In the genomic region with DNA sequence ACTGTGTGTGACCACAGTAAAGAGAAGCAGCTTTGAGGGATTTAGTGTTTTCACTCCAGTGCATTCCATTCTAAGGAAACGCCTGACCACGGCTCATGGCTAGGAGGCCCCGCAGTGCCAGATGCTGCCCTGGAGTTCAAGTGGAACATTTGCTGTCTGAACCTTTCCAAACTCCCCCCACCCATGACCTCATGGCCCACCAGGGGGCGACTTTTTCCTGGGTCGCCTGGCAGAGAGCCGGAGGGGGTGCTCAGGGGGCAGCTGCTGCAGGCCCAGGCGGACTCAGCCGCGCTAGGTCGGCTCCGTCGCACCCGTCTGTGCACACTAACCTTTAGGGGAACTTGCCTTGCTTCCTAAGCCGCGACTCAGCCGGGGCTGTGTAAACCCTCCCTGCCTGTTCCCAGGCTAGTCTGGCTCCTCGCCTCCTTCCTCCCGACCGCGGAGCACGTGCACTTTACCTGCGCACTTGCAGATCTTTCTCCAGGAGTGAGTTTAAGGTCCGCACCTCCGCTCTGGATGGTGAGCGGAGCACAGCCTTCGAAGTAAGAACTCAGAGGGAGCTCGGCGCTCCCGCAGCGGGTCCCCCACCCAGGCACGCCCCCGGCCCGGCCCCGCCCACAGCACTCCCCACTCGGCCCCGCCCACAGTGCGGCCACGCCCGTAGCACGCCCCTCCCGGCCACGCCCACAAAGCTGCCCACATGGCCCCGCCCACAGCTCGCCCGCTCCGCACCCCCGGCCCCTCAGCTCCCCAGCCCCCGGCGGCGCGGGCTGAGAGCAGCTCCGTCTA, we compare ENCODE assay signal across 8 cellular contexts. TPM values are rescaled to one million over a fixed set of nuclear protein-coding genes. Genes with fewer than 3 reads are reported as not detected.
DNase-seq lines count a peak whose midpoint lies in the region; TF ChIP-seq lines count a peak whose summit lies in the region.

Gene OCA2 (minus strand): TSS at position 550 of the 789 bp plus-strand sequence. CDS start 17,441 bp downstream, outside the sequence.

- H3K36me3 ChIP-seq in ascending aorta: no peaks in the 10 kb centered on the region

- intact Hi-C loops in ascending aorta (cut with DNase I): no loop called here

- H3K9me3 ChIP-seq in ascending aorta (no peaks in the 10 kb centered on the region), iPS-18c (ENCODE audit: control insufficient read depth, insufficient read depth, low read length) (no peaks in the 10 kb centered on the region)

- no peaks in the 10 kb centered on the region for H3K27me3 ChIP-seq in ascending aorta

- DNase-seq in ACHN: peak; percentile 53
- DNase-seq in HUDEP-2 (lab: John Stamatoyannopoulos, UW; ENCODE audit: unreplicated experiment in 76 of 76): peak in 47 of 76 experiments; percentile 4 to 67 (median 36)
- peak; percentile 60 for DNase-seq in SKM-1 treated with dmso at 0.1 percent for 144 hours (lab: John Stamatoyannopoulos, UW; ENCODE audit: unreplicated experiment)
- DNase-seq in ascending aorta (ENCODE audit: low spot score in 2 of 2): peak in 1 of 2 donors; percentile 76
- DNase-seq in stimulated activated CD4-positive, alpha-beta T cell treated with anti-CD3 and anti-CD28 coated beads, Interleukin-2, amount 100 ng/mL, for 24 hours: peak; percentile 61 to 71
- no peak for DNase-seq in 8988T
- no peak for DNase-seq in DMS79 treated with DMSO at 0.1 percent for 48 hours (lab: John Stamatoyannopoulos, UW)

- H3K4me3 ChIP-seq in ascending aorta: peak within 1 kb of the TSS; percentile 53 to 57
- H3K4me3 ChIP-seq in iPS-18c (ENCODE audit: insufficient read depth, low read depth, low read length): peak within 1 kb of the TSS; percentile 48

- TF ChIP-seq CTCF in ascending aorta (IDR thresholded peaks at IDR 0.05): peak in 1 of 3 experiments; percentile 27

- peaks cover 9 to 34% of the 10 kb centered on the region in 2 donors for H3K4me1 ChIP-seq in ascending aorta

- peak within 1 kb of the TSS; percentile 63 to 96 for H3K27ac ChIP-seq in ascending aorta

- in situ Hi-C loops in ACHN (cut with HindIII; ENCODE audit: low pct_ligation_motif_present, low pct_unique_long_range_greater_than_20kb, low sequenced_read_pairs): no loop called here

RNA-seq across cellular contexts. Expression of gene OCA2, which starts in this region (rescaled TPM):
- total RNA-seq in ascending aorta: 1.2 TPM

Comparison
In these comparisons a context has a peak if more than half of its experiments do, and no peak if none do; other contexts are left out.
1. DNase-seq: peak in ACHN (single experiment), HUDEP-2 (47 of 76), SKM-1 treated with dmso at 0.1 percent for 144 hours (single experiment) and stimulated activated CD4-positive, alpha-beta T cell treated with anti-CD3 and anti-CD28 coated beads, Interleukin-2, amount 100 ng/mL, for 24 hours (2 of 2); none in 8988T (single experiment) and DMS79 treated with DMSO at 0.1 percent for 48 hours (single experiment).